ENCODE assay signal across 1 cellular context in genomic region chr1:243251544-243251943, GRCh38.
TF ChIP-seq lines count a peak whose summit lies in the region.

No MANE protein-coding gene starts in this region.

TF ChIP-seq in HepG2, 621 proteins besides CTCF, POLR2A, EP300 and RAD21:
- no peak for TF ChIP-seq SOX13 (IDR thresholded peaks at IDR 0.05)
- no peak for TF ChIP-seq SOX13 (CRISPR knock-in tag; conservative IDR thresholded peaks at IDR 0.05 in 1 of 2, IDR thresholded peaks at IDR 0.05 in 1 of 2)
- TF ChIP-seq POLR2AphosphoS2 (IDR thresholded peaks at IDR 0.05; ENCODE audit: low read depth, low read length), result no peak
- no peak for TF ChIP-seq MTERF4 (CRISPR knock-in tag; IDR thresholded peaks at IDR 0.05)
- TF ChIP-seq ZNF75D (CRISPR knock-in tag; IDR thresholded peaks at IDR 0.05; ENCODE audit: borderline replicate concordance), result no peak
- TF ChIP-seq NCOA2 (CRISPR knock-in tag; IDR thresholded peaks at IDR 0.05), result no peak
- no peak for TF ChIP-seq NBN (conservative IDR thresholded peaks at IDR 0.05)
